ENCODE assay signal across 25 cellular contexts in genomic region chr1:183454377-183454776, GRCh38. TPM values are rescaled to one million over a fixed set of nuclear protein-coding genes. Genes with fewer than 3 reads are reported as not detected.
A peak's percentile ranks its signal among the peaks of the same experiment; 100 is the strongest.
DNase-seq lines count a peak whose midpoint lies in the region; FAIRE-seq and TF ChIP-seq lines count a peak whose summit lies in the region.
"Had no signal": no experiment of that assay in that cellular context is flagged by ENCODE, and none has a peak within 500 bp of the region (broad histone marks: within the 10 kb centered on the region; RNA-seq: fewer than 3 reads in every experiment).

No MANE protein-coding gene starts in this region.

- no peak overlapping the region for H2BK12ac ChIP-seq in H1 (ENCODE audit: low read depth, low read length)

- no peaks in the 10 kb centered on the region for H3K4me1 Mint-ChIP-seq in activated T-cell treated with anti-CD3 and anti-CD28 coated beads, Interleukin-2, amount 50 U/mL, for 24 hours (ENCODE audit: low read depth)
- H3K4me1 Mint-ChIP-seq: memory B cell, natural killer cell had no signal

- no peaks in the 10 kb centered on the region for H3K23me2 ChIP-seq in H1 (ENCODE audit: low read depth, low read length)

- H3K27me3 Mint-ChIP-seq in activated T-cell treated with anti-CD3 and anti-CD28 coated beads, Interleukin-2, amount 50 U/mL, for 24 hours = peaks cover 40% of the 10 kb centered on the region

- H3K9ac ChIP-seq in H1 (replicated peaks in 1 of 4; ENCODE audit: extremely low read depth in 1 of 4, low read depth in 3 of 4, low read length in 3 of 4) (no peak overlapping the region), skeletal muscle satellite cell (ENCODE audit: low read depth, low read length) (no peak overlapping the region)
- H3K9ac ChIP-seq: BLaER1 had no signal

- intact Hi-C loops in transverse colon (cut with DNase I; ENCODE audit: low total_unique reads) = no loop called here

- H3K79me1 ChIP-seq in H1 (ENCODE audit: low read depth, low read length) = no peaks in the 10 kb centered on the region

- H3K4me1 ChIP-seq in H1 (replicated peaks in 1 of 4; ENCODE audit: control insufficient read depth in 3 of 4, insufficient read depth in 4 of 4, low read length in 3 of 4) (no peaks in the 10 kb centered on the region), skeletal muscle satellite cell (ENCODE audit: control insufficient read depth, insufficient read depth, low read length) (peaks cover 14% of the 10 kb centered on the region), transverse colon (no peaks in the 10 kb centered on the region)
- H3K4me1 ChIP-seq: BLaER1, pancreas, sigmoid colon, thyroid gland had no signal

- H2AK5ac ChIP-seq in H1 (ENCODE audit: low read depth, low read length) = no peak overlapping the region

- no peak overlapping the region for H3K18ac ChIP-seq in H1 (ENCODE audit: extremely low read depth, low read length)

- in situ Hi-C loops in transverse colon (cut with MboI; ENCODE audit: low pct_ligation_motif_present in 1 of 4, low pct_unique_long_range_greater_than_20kb in 1 of 4, low sequenced_read_pairs in 3 of 4) = loop anchor here in 1 of 4 donors (25.0 kb wide), 2 partner anchors 183 to 458 kb away; partner anchors contain the start of gene ARPC5

- H3K36me3 ChIP-seq in H1 (ENCODE audit: control insufficient read depth in 2 of 4, insufficient read depth in 4 of 4, low read length in 3 of 4) (no peaks in the 10 kb centered on the region), skeletal muscle satellite cell (ENCODE audit: insufficient read depth, low read length) (no peaks in the 10 kb centered on the region), transverse colon (no peaks in the 10 kb centered on the region)
- H3K36me3 ChIP-seq: BLaER1, pancreas, sigmoid colon, thyroid gland had no signal

- no peak overlapping the region for H3K56ac ChIP-seq in H1 (replicated peaks; ENCODE audit: insufficient read length, low read depth, low read length)

- H4K91ac ChIP-seq in H1 (replicated peaks; ENCODE audit: insufficient read length, low read length) = no peak overlapping the region

- no peak overlapping the region for H2BK20ac ChIP-seq in H1 (ENCODE audit: low read length)

- no peak for TF ChIP-seq EP300 in H1 (IDR thresholded peaks at IDR 0.05; ENCODE audit: borderline replicate concordance in 1 of 2, low read depth in 2 of 2, low read length in 2 of 2)
- TF ChIP-seq EP300 in transverse colon (IDR thresholded peaks at IDR 0.05; ENCODE audit: low read depth) = no peak

- no peak overlapping the region for H3K23ac ChIP-seq in H1 (ENCODE audit: insufficient read length)

- H4K5ac ChIP-seq in H1 (ENCODE audit: insufficient read length, low read depth, low read length) = no peak overlapping the region

- CTCF ChIA-PET in H1 (lab: Charles Lee; ENCODE audit: partially characterized antibody) = interaction anchor here (1.0 kb wide), 1 partner anchor 148 kb away, joined by 3 read pairs; no protein-coding TSS in a partner anchor

- H3K4me2 ChIP-seq in H1 (ENCODE audit: insufficient read depth in 1 of 2, low read depth in 2 of 2, low read length in 2 of 2) (no peak overlapping the region), skeletal muscle satellite cell (ENCODE audit: low read length) (peak overlapping the region; percentile 6)
- H3K4me2 ChIP-seq: BLaER1 had no signal

- H3K27me3 ChIP-seq in H1 (replicated peaks in 1 of 4; ENCODE audit: control insufficient read depth in 3 of 4, extremely low read depth in 1 of 4, insufficient read depth in 3 of 4, low read length in 3 of 4) (no peaks in the 10 kb centered on the region), skeletal muscle satellite cell (ENCODE audit: control insufficient read depth, insufficient read depth, low read length) (peaks cover 5% of the 10 kb centered on the region), transverse colon (no peaks in the 10 kb centered on the region)
- H3K27me3 ChIP-seq: BLaER1, pancreas, sigmoid colon, thyroid gland had no signal

- no peak overlapping the region for H2BK15ac ChIP-seq in H1 (ENCODE audit: low read length)

- TF ChIP-seq POLR2A in H1 (IDR thresholded peaks at IDR 0.05; ENCODE audit: control extremely low read depth in 1 of 2, low read depth in 2 of 2, low read length in 2 of 2) (no peak), transverse colon (IDR thresholded peaks at IDR 0.05) (no peak)

- H4K8ac ChIP-seq in H1 (ENCODE audit: extremely low read depth, insufficient read depth, low read length) = no peak overlapping the region

- TF ChIP-seq CTCF in H1 (IDR thresholded peaks at IDR 0.05; ENCODE audit: control extremely low read depth in 1 of 3, insufficient read depth in 1 of 3, low read depth in 1 of 3, low read length in 3 of 3) (no peak), transverse colon (IDR thresholded peaks at IDR 0.05) (no peak)

- no peak overlapping the region for H3K4ac ChIP-seq in H1 (replicated peaks; ENCODE audit: insufficient read length, low read depth, low read length)

- TF ChIP-seq RAD21 in H1 (IDR thresholded peaks at IDR 0.05 in 1 of 2, conservative IDR thresholded peaks at IDR 0.05 in 1 of 2; ENCODE audit: low read depth in 2 of 2, low read length in 2 of 2) = no peak

- no peaks in the 10 kb centered on the region for H3K9me3 Mint-ChIP-seq in activated T-cell treated with anti-CD3 and anti-CD28 coated beads, Interleukin-2, amount 50 U/mL, for 24 hours
- H3K9me3 Mint-ChIP-seq: memory B cell, natural killer cell had no signal

- H3K9me3 ChIP-seq in H1 (ENCODE audit: insufficient read depth in 2 of 2, low read depth in 1 of 2, low read length in 1 of 2) = no peaks in the 10 kb centered on the region
- H3K9me3 ChIP-seq in skeletal muscle satellite cell (replicated peaks; ENCODE audit: low read length) = no peaks in the 10 kb centered on the region
- no peaks in the 10 kb centered on the region for H3K9me3 ChIP-seq in transverse colon
- H3K9me3 ChIP-seq: BLaER1, pancreas, sigmoid colon, thyroid gland had no signal

- WGBS in H1 (ENCODE audit: extremely low coverage in 1 of 2, insufficient coverage in 1 of 2, insufficient read length in 1 of 2, insufficient replicate concordance in 2 of 2, low coverage in 1 of 2, low lambda C conversion rate in 2 of 2, missing lambda C conversion rate in 1 of 2), 2 experiments = 92% methylated on average over 2 of the region's 2 CpGs; no CpG with 5 or more reads in 1 of the 2 experiments
- 17 to 54% methylated on average over 1 to 2 of the region's 2 CpGs for WGBS in transverse colon (ENCODE audit: low coverage in 1 of 2), 2 donors

- H3K36me3 Mint-ChIP-seq in activated T-cell treated with anti-CD3 and anti-CD28 coated beads, Interleukin-2, amount 50 U/mL, for 24 hours (ENCODE audit: low read depth) = no peaks in the 10 kb centered on the region
- H3K36me3 Mint-ChIP-seq: natural killer cell had no signal

- no peak overlapping the region for H2BK5ac ChIP-seq in H1 (ENCODE audit: low read depth, low read length)

- no peaks in the 10 kb centered on the region for H3K79me2 ChIP-seq in H1 (ENCODE audit: control insufficient read depth in 1 of 2, insufficient read depth in 2 of 2, low read length in 2 of 2)

- no peak overlapping the region for H3K4me3 Mint-ChIP-seq in activated T-cell treated with anti-CD3 and anti-CD28 coated beads, Interleukin-2, amount 50 U/mL, for 24 hours
- H3K4me3 Mint-ChIP-seq: memory B cell, natural killer cell had no signal

- FAIRE-seq in H1 (lab: Jason Lieb, UNC) = no peak
- FAIRE-seq: endothelial cell of umbilical vein, frontal cortex, HepG2, pancreas had no signal

- no peak overlapping the region for H3K14ac ChIP-seq in H1 (ENCODE audit: insufficient read length)

- DNase-seq in ELR (ENCODE audit: low read depth) (peak; percentile 87), M059J (ENCODE audit: low read depth) (peak; percentile 96), H1 (ENCODE audit: low read depth in 1 of 2, low spot score in 2 of 2) (no peak), DMS79 (lab: John Stamatoyannopoulos, UW) (no peak), transverse colon (no peak)
- no peak for DNase-seq in activated T-cell treated with anti-CD3 and anti-CD28 coated beads, Interleukin-2, amount 50 U/mL, for 24 hours
- DNase-seq: activated CD4-positive, alpha-beta T cell treated with anti-CD3 and anti-CD28 coated beads for 4 hours; activated effector memory CD4-positive, alpha-beta T cell treated with Interleukin-2 at 50 U/mL for 16 hours; DMS 273 treated with DMSO at 0.1 percent for 48 hours; hypothalamus; MM.1S; natural killer cell; NCI-H2227 treated with DMSO at 0.1 percent for 48 hours; NCI-H82; pancreas; sigmoid colon; stimulated activated CD4-positive, alpha-beta T cell treated with anti-CD3 and anti-CD28 coated beads, Interleukin-2, amount 100 ng/mL, for 24 hours; stimulated activated naive CD4-positive, alpha-beta T cell treated with Interleukin-2 at 50 U/mL for 16 hours; thyroid gland had no signal

- H4K20me1 ChIP-seq in H1 (replicated peaks in 1 of 2; ENCODE audit: control insufficient read depth in 1 of 2, insufficient read depth in 2 of 2, low read length in 2 of 2) = no peaks in the 10 kb centered on the region
- H4K20me1 ChIP-seq: BLaER1 had no signal

- 0 out of 2 replicates have a peak overlapping the region, but pooled peaks have one; percentile 40 for H2AFZ ChIP-seq in H1 (ENCODE audit: low read length)

- POLR2A ChIA-PET in H1 (lab: Charles Lee; ENCODE audit: partially characterized antibody) = no interaction called here

- H2BK120ac ChIP-seq in H1 (replicated peaks; ENCODE audit: low read depth, low read length) = peak overlapping the region; percentile 29

- no peak overlapping the region for H3K27ac Mint-ChIP-seq in activated T-cell treated with anti-CD3 and anti-CD28 coated beads, Interleukin-2, amount 50 U/mL, for 24 hours
- H3K27ac Mint-ChIP-seq: memory B cell, natural killer cell had no signal

- no peak overlapping the region for H3K27ac ChIP-seq in H1 (ENCODE audit: low read depth, low read length)
- no peak overlapping the region for H3K27ac ChIP-seq in transverse colon
- H3K27ac ChIP-seq: BLaER1, pancreas, sigmoid colon, thyroid gland had no signal

- H3K4me3 ChIP-seq in H1 (ENCODE audit: extremely low read depth in 1 of 4, insufficient read depth in 2 of 4, low read depth in 3 of 4, low read length in 4 of 4) (no peak overlapping the region), skeletal muscle satellite cell (ENCODE audit: low read length) (no peak overlapping the region), transverse colon (no peak overlapping the region)
- H3K4me3 ChIP-seq: BLaER1, pancreas, sigmoid colon, thyroid gland had no signal

RNA-seq across cellular contexts. Expression of gene SMG7, which starts 17.9 kb away (rescaled TPM):
- total RNA-seq in M059J (2014; rRNA removed; shearing (Covaris generic)) = 31.7 and 65.6 TPM in 2 replicates
- total RNA-seq in H1 (2021; fragmentation: NEBNext Ultra II Directional; extraction: Animal tissue kit (Norgen Biotek cat#: 25700)) = 61.2 and 65.6 TPM in 2 replicates
- polyA plus RNA-seq in H1 (2011; rRNA removed) = 29.9 and 39.3 TPM in 2 replicates
- 29.6 TPM for polyA plus RNA-seq in H1 (2011; cell fraction: cytosol; rRNA removed)
- 43.7 TPM for polyA plus RNA-seq in H1 (2011; cell fraction: nucleus; rRNA removed)
- polyA plus RNA-seq in H1 (2012, experiment 1 of 2) = 31.0 to 49.0 TPM (median 37.6 TPM) in 4 replicates
- 7.1 TPM for polyA plus RNA-seq in H1 (2012, experiment 2 of 2)
- 41.0 TPM for polyA plus RNA-seq in H1 (2013, experiment 1 of 2)
- 40.7 TPM for polyA plus RNA-seq in H1 (2013, experiment 2 of 2)
- polyA minus RNA-seq in H1 (2011; rRNA and poly(A)+ RNA removed) = 87.7 and 139 TPM in 2 replicates
- 33.3 TPM for polyA minus RNA-seq in H1 (2011; cell fraction: cytosol; rRNA and poly(A)+ RNA removed)
- polyA minus RNA-seq in H1 (2011; cell fraction: nucleus; rRNA and poly(A)+ RNA removed) = 81.4 TPM
- 24.3 and 27.5 TPM in 2 replicates for total RNA-seq in skeletal muscle satellite cell (2012; rRNA removed)
- 100 to 1,000 TPM in 1 of 4 donors, 10 to 100 TPM in 3; 54.9 to 107 (median 74.1) TPM for total RNA-seq in transverse colon

RNA-seq across cellular contexts. Expression of gene NMNAT2, which starts 36.2 kb away (rescaled TPM):
- 8.2 and 25.2 TPM in 2 replicates for total RNA-seq in M059J (2014; rRNA removed; shearing (Covaris generic))
- 20.9 and 23.8 TPM in 2 replicates for total RNA-seq in H1 (2021; fragmentation: NEBNext Ultra II Directional; extraction: Animal tissue kit (Norgen Biotek cat#: 25700))
- polyA plus RNA-seq in H1 (2011; rRNA removed) = 6.5 and 15.7 TPM in 2 replicates
- 8.1 TPM for polyA plus RNA-seq in H1 (2011; cell fraction: cytosol; rRNA removed)
- polyA plus RNA-seq in H1 (2011; cell fraction: nucleus; rRNA removed) = 16.2 TPM
- polyA plus RNA-seq in H1 (2012, experiment 1 of 2) = 11.2 to 17.4 TPM (median 13.5 TPM) in 4 replicates
- 1.3 TPM for polyA plus RNA-seq in H1 (2012, experiment 2 of 2)
- polyA plus RNA-seq in H1 (2013, experiment 1 of 2) = 12.3 TPM
- polyA plus RNA-seq in H1 (2013, experiment 2 of 2) = 14.0 TPM
- polyA minus RNA-seq in H1 (2011; rRNA and poly(A)+ RNA removed) = 15.5 and 24.1 TPM in 2 replicates
- 5.6 TPM for polyA minus RNA-seq in H1 (2011; cell fraction: cytosol; rRNA and poly(A)+ RNA removed)
- 8.1 TPM for polyA minus RNA-seq in H1 (2011; cell fraction: nucleus; rRNA and poly(A)+ RNA removed)
- 6.3 and 10.3 TPM in 2 replicates for total RNA-seq in skeletal muscle satellite cell (2012; rRNA removed)
- total RNA-seq in transverse colon = under 1 TPM in 3 of 4 donors, not detected in 1; 0.20 to 0.48 (median 0.27) TPM
- total RNA-seq: HepG2, natural killer cell had no signal
- polyA plus RNA-seq: HepG2 had no signal

Comparison
In these comparisons a context has a peak if more than half of its experiments do, and no peak if none do; other contexts are left out.
1. DNase-seq: peak in ELR (single experiment) and M059J (single experiment); none in H1 (0 of 2), DMS79 (single experiment), transverse colon (single experiment) and activated T-cell treated with anti-CD3 and anti-CD28 coated beads, Interleukin-2, amount 50 U/mL, for 24 hours (single experiment).